20 cellular contexts compared by ENCODE assay signal in the genomic region with DNA sequence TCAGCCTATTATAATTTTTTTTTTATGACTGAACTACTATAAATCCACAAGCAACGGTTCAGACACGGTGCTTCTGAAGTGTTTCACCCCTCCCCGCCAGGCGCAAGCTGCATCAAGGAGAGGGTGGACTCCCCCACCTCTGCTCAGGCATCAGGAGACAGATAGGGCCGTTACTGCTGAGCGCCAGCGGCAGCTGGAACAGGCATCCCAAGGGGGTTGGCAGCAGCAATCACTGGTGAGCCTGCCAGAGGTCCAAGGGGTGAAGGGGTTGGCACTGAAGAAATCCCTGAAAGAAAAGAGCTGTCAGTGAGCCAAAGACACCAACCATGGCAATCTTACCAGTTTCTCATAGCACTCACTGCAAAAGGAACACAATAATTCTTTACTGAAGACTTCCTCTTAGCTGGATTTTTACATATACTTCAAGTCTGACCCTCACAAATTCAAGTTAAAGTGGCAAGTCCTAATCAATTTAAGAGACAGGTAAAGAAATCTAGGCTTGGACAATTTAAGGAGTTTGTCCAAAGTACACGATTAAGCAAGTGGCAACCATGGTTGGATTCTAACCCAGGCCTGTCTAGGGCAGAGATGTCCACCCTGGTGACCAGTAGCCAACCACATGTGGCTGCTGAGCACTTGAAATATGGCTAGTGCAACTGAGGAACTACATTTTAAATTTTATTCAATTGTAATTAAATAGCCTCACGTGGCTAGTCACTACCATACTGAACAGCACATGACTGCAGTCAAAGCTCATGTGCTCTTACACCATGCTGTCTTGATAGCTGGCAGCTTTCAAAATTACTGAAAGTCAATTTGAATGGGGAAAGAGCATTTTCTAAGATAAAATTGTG. TPM values are rescaled to one million over a fixed set of nuclear protein-coding genes. Genes with fewer than 3 reads are reported as not detected.
DNase-seq lines count a peak whose midpoint lies in the region; ATAC-seq and TF ChIP-seq lines count a peak whose summit lies in the region.
"Had no signal": no experiment of that assay in that cellular context is flagged by ENCODE, and none has a peak within 500 bp of the region (broad histone marks: within the 10 kb centered on the region; RNA-seq: fewer than 3 reads in every experiment).

No MANE protein-coding gene starts in this region.

- DNase-seq in Ammon's horn (ENCODE audit: low spot score): peak; percentile 23
- peak; percentile 36 for DNase-seq in NCI-H69 (lab: John Stamatoyannopoulos, UW)
- DNase-seq in head of caudate nucleus: peak in 30 of 42 donors; percentile 3 to 50 (median 20)
- DNase-seq in omental fat pad (ENCODE audit: low spot score): no peak
- DNase-seq in NCI-H128 (lab: John Stamatoyannopoulos, UW; ENCODE audit: unreplicated experiment): no peak
- DNase-seq in RKO (ENCODE audit: low spot score): no peak
- DNase-seq: ACHN; activated CD8-positive, alpha-beta memory T cell treated with anti-CD3 and anti-CD28 coated beads, Interleukin-2, amount 10 ng/mL, durations not matched to agents 7 days and 5 days; CD4-positive, alpha-beta T cell; DMS79; foreskin melanocyte; H7; Karpas-422; naive thymus-derived CD8-positive, alpha-beta T cell; NCI-H1436; NCI-H446 treated with DMSO at 0.1 percent for 48 hours; SIG-M5; stimulated activated naive CD4-positive, alpha-beta T cell treated with Interleukin-2 at 50 U/mL for 16 hours had no signal

- ATAC-seq in omental fat pad (ENCODE audit: low FRiP score) (peak; percentile 80), HG03097 (IDR thresholded peaks at IDR 0.05; ENCODE audit: low FRiP score, unreplicated experiment) (no peak), SK-N-SH treated with all-trans-retinoic acid at 6 μM for 48 hours (no peak)
- ATAC-seq: activated CD8-positive, alpha-beta memory T cell treated with anti-CD3 and anti-CD28 coated beads, Interleukin-2, amount 10 ng/mL, durations not matched to agents 7 days and 5 days; naive thymus-derived CD8-positive, alpha-beta T cell had no signal

- TF ChIP-seq CTCF in omental fat pad (IDR thresholded peaks at IDR 0.05): no peak

- intact Hi-C loops in head of caudate nucleus (cut with DNase I): no loop called here

TF ChIP-seq in SK-N-SH treated with all-trans-retinoic acid at 6 μM for 48 hours, 23 proteins besides CTCF, POLR2A, EP300 and RAD21:
- TF ChIP-seq TSHZ2 (CRISPR knock-in tag; IDR thresholded peaks at IDR 0.05): no peak
- no peak for TF ChIP-seq ZNF565 (CRISPR knock-in tag; conservative IDR thresholded peaks at IDR 0.05; ENCODE audit: low read depth)
- TF ChIP-seq OSR1 (CRISPR knock-in tag; IDR thresholded peaks at IDR 0.05): no peak
- TF ChIP-seq ESRRG (CRISPR knock-in tag; IDR thresholded peaks at IDR 0.05): no peak
- TF ChIP-seq ZFP3 (CRISPR knock-in tag; IDR thresholded peaks at IDR 0.05): no peak
- no peak for TF ChIP-seq ZFP30 (CRISPR knock-in tag; IDR thresholded peaks at IDR 0.05)
- TF ChIP-seq TOX (CRISPR knock-in tag; IDR thresholded peaks at IDR 0.05; ENCODE audit: borderline replicate concordance): no peak

RNA-seq across cellular contexts. Expression of gene TBC1D20, which starts 21.7 kb away (rescaled TPM):
- 10 to 100 TPM; 37.2 to 60.6 (median 53.3) TPM for total RNA-seq in omental fat pad

RNA-seq across cellular contexts. Expression of gene CSNK2A1, which starts 59.6 kb away (rescaled TPM):
- 10 to 100 TPM; 67.3 to 94.8 (median 84.7) TPM for total RNA-seq in omental fat pad

Comparison
In these comparisons a context has a peak if more than half of its experiments do, and no peak if none do; other contexts are left out.
1. DNase-seq: peak in Ammon's horn (single experiment), NCI-H69 (single experiment) and head of caudate nucleus (30 of 42); none in omental fat pad (single experiment), NCI-H128 (single experiment) and RKO (single experiment).